In genomic region chr14:45085004-45085403, GRCh38 we compare ENCODE assay signal across 8 cellular contexts. TPM values are rescaled to one million over a fixed set of nuclear protein-coding genes. Genes with fewer than 3 reads are reported as not detected.
DNase-seq lines count a peak whose midpoint lies in the region; ATAC-seq and TF ChIP-seq lines count a peak whose summit lies in the region.

No MANE protein-coding gene starts in this region.

- H3K9ac ChIP-seq in KMS-11: peak overlapping the region; percentile 68; the same call in 1 of the 2 replicates

- TF ChIP-seq POLR2A in body of pancreas (IDR thresholded peaks at IDR 0.05) (no peak), upper lobe of left lung (IDR thresholded peaks at IDR 0.05) (no peak)

- H3K36me3 ChIP-seq in KMS-11 (ENCODE audit: insufficient read depth): no peaks in the 10 kb centered on the region
- no peaks in the 10 kb centered on the region for H3K36me3 ChIP-seq in body of pancreas (replicated peaks in 1 of 2; ENCODE audit: insufficient read depth in 1 of 2, low read depth in 2 of 2)
- no peaks in the 10 kb centered on the region for H3K36me3 ChIP-seq in lower lobe of right lung
- H3K36me3 ChIP-seq in upper lobe of left lung: no peaks in the 10 kb centered on the region

- H3K4me3 ChIP-seq in KMS-11 (IDR thresholded peaks at IDR 0.05; ENCODE audit: insufficient read depth, low read depth, low read length) (no peak overlapping the region), body of pancreas (peak overlapping the region; percentile 44 to 83), lower lobe of right lung (peak overlapping the region; percentile 77), upper lobe of left lung (peak overlapping the region in 3 of 4 donors; percentile 55 to 83 (median 79))

- POLR2A ChIA-PET in CD4-positive, alpha-beta T cell (lab: Charles Lee): interaction anchor here (0.9 to 3.0 kb wide), 5 partner anchors 46 to 188 kb away, joined by 5 to 33 read pairs (median 11); partner anchors contain the start of genes FANCM, FKBP3, KLHL28 and MIS18BP1

- H3K4me1 ChIP-seq in KMS-11 (ENCODE audit: low read depth, poor library complexity, severe bottlenecking) (peaks cover 32% of the 10 kb centered on the region), body of pancreas (peaks cover 52% of the 10 kb centered on the region), lower lobe of right lung (peaks cover 45% of the 10 kb centered on the region), upper lobe of left lung (peaks cover 16 to 29% (median 27%) of the 10 kb centered on the region in 4 donors)

- H3K79me2 ChIP-seq in KMS-11 (ENCODE audit: insufficient read depth, low read depth): peaks cover 58% of the 10 kb centered on the region

- no peaks in the 10 kb centered on the region for H3K27me3 Mint-ChIP-seq in CD4-positive, alpha-beta T cell

- intact Hi-C loops in CD4-positive, alpha-beta T cell (cut with DNase I, micrococcal nuclease): loop anchor here in 1 of 2 experiments (2.0 kb wide), 2 partner anchors 124 to 188 kb away; partner anchors contain the start of gene KLHL28
- intact Hi-C loops in body of pancreas (cut with DNase I) (no loop called here), lower lobe of right lung (cut with DNase I) (no loop called here)

- no peak overlapping the region for H3K27ac ChIP-seq in CD4-positive, alpha-beta T cell (ENCODE audit: low read depth, low read length)
- H3K27ac ChIP-seq in KMS-11 (peak overlapping the region; percentile 60; the same call in 1 of the 2 replicates), body of pancreas (peak overlapping the region in 2 of 4 donors; percentile 89 to 90), lower lobe of right lung (peak overlapping the region; percentile 83), upper lobe of left lung (peak overlapping the region in 3 of 4 donors; percentile 79 to 88 (median 79))

- 0 to 1% methylated on average over 3 of the region's 3 CpGs for WGBS in body of pancreas, 2 donors
- 2 to 3% methylated on average over 3 of the region's 3 CpGs for WGBS in upper lobe of left lung, 2 donors

- H3K4me3 Mint-ChIP-seq in CD4-positive, alpha-beta T cell: peak overlapping the region; percentile 98

- H2AFZ ChIP-seq in KMS-11 (ENCODE audit: low read depth): no peak overlapping the region

- peak overlapping the region; percentile 89 for H3K27ac Mint-ChIP-seq in CD4-positive, alpha-beta T cell

- H3K36me3 Mint-ChIP-seq in CD4-positive, alpha-beta T cell (ENCODE audit: low read depth): peaks cover 20% of the 10 kb centered on the region

- H3K4me1 Mint-ChIP-seq in CD4-positive, alpha-beta T cell (ENCODE audit: low read depth): peaks cover 67% of the 10 kb centered on the region

- no peaks in the 10 kb centered on the region for H3K27me3 ChIP-seq in CD4-positive, alpha-beta T cell (ENCODE audit: control insufficient read depth, insufficient read depth, low read length)
- H3K27me3 ChIP-seq in KMS-11 (ENCODE audit: insufficient read depth, low read depth) (no peaks in the 10 kb centered on the region), body of pancreas (no peaks in the 10 kb centered on the region), lower lobe of right lung (ENCODE audit: low read depth) (no peaks in the 10 kb centered on the region), upper lobe of left lung (no peaks in the 10 kb centered on the region)

- TF ChIP-seq CTCF in CD4-positive, alpha-beta T cell (IDR thresholded peaks at IDR 0.05): no peak
- TF ChIP-seq CTCF in KMS-11 (conservative IDR thresholded peaks at IDR 0.05; ENCODE audit: low read depth, low read length) (no peak), body of pancreas (IDR thresholded peaks at IDR 0.05) (no peak), lower lobe of right lung (IDR thresholded peaks at IDR 0.05) (no peak), upper lobe of left lung (IDR thresholded peaks at IDR 0.05) (no peak)

- H4K20me1 ChIP-seq in KMS-11 (ENCODE audit: insufficient read depth): 0 out of 2 replicates have a peak, but pooled peaks cover 5% of the 10 kb centered on the region

- H3K9me3 ChIP-seq in CD4-positive, alpha-beta T cell (ENCODE audit: control insufficient read depth, low read length): no peaks in the 10 kb centered on the region
- H3K9me3 ChIP-seq in body of pancreas (no peaks in the 10 kb centered on the region), lower lobe of right lung (no peaks in the 10 kb centered on the region), upper lobe of left lung (no peaks in the 10 kb centered on the region)

- DNase-seq in CD4-positive, alpha-beta T cell: no peak
- DNase-seq in body of pancreas: no peak
- DNase-seq in lower lobe of right lung: no peak
- DNase-seq in upper lobe of left lung: no peak
- DNase-seq in NCI-H1930 (lab: John Stamatoyannopoulos, UW): no peak
- DNase-seq in SHP77 treated with DMSO at 0.1 percent for 48 hours (lab: John Stamatoyannopoulos, UW): no peak
- no peak for DNase-seq in NK-92 (lab: John Stamatoyannopoulos, UW; ENCODE audit: unreplicated experiment)

- no peak for TF ChIP-seq EP300 in upper lobe of left lung (IDR thresholded peaks at IDR 0.05)

- no peak for ATAC-seq in CD4-positive, alpha-beta T cell (ENCODE audit: poor library complexity)
- ATAC-seq in body of pancreas (no peak), lower lobe of right lung (peak in 1 of 2 donors; percentile 4), upper lobe of left lung (ENCODE audit: low FRiP score in 2 of 2) (peak in 1 of 2 donors; percentile 18)

- peak overlapping the region; percentile 62 for H3K4me2 ChIP-seq in KMS-11

- H3K9me3 Mint-ChIP-seq in CD4-positive, alpha-beta T cell: no peaks in the 10 kb centered on the region

- CTCF ChIA-PET in CD4-positive, alpha-beta T cell (lab: Charles Lee): no interaction called here

RNA-seq across cellular contexts. Expression of gene PRPF39, which starts 1.1 kb away (rescaled TPM):
- total RNA-seq in CD4-positive, alpha-beta T cell: 10 to 100 TPM; 58.9 to 64.3 TPM
- 10 to 100 TPM; 21.4 to 28.8 TPM for total RNA-seq in body of pancreas
- total RNA-seq in lower lobe of right lung: 30.4 TPM
- 10 to 100 TPM; 18.8 to 38.1 (median 26.9) TPM for total RNA-seq in upper lobe of left lung

RNA-seq across cellular contexts. Expression of gene FKBP3, which starts 49.3 kb away (rescaled TPM):
- total RNA-seq in CD4-positive, alpha-beta T cell: 10 to 100 TPM; 36.0 to 40.2 TPM
- total RNA-seq in body of pancreas (10 to 100 TPM; 22.1 to 23.1 TPM), lower lobe of right lung (34.4 TPM), upper lobe of left lung (10 to 100 TPM; 10.5 to 54.1 (median 27.1) TPM)

RNA-seq across cellular contexts. Expression of gene FANCM, which starts 50.7 kb away (rescaled TPM):
- 1 to 10 TPM; 6.1 to 8.8 TPM for total RNA-seq in CD4-positive, alpha-beta T cell
- total RNA-seq in body of pancreas (1 to 10 TPM; 3.4 to 4.3 TPM), lower lobe of right lung (4.1 TPM), upper lobe of left lung (10 to 100 TPM in 1 of 6 donors, 1 to 10 TPM in 5; 3.3 to 34.6 (median 4.6) TPM)
